Comparison of ENCODE assay signal across 25 cellular contexts in the genomic region with DNA sequence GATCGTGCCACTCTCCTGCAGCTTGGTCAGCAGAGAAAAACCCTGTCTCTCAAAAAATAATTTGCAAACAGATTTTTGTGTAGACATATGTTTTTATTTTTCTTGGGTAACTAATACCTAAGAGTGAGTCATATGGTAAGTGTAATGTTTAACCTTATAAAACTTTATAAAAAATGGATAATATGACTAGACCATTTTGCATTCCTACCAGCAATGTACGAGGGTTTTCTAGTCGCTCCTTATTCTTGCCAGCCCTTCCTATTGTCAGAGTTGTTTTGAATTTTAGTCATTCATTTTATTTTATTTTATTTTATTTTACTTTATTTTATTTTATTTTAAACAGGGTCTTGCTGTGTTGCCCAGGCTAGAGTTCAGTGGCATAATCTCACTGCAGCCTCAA.
"Had no signal": no experiment of that assay in that cellular context is flagged by ENCODE, and none has a peak within 500 bp of the region (broad histone marks: within the 10 kb centered on the region; RNA-seq: fewer than 3 reads in every experiment).

No MANE protein-coding gene starts in this region.

- H3K9me3 ChIP-seq: left lung, stomach, suprapubic skin, tibial nerve had no signal

- DNase-seq: activated CD4-positive, alpha-beta memory T cell treated with anti-CD3 and anti-CD28 coated beads, Interleukin-2, amount 10 ng/mL, durations not matched to agents 7 days and 5 days; activated CD4-positive, alpha-beta T cell treated with anti-CD3 and anti-CD28 coated beads, Interleukin-2, amount 10 ng/mL, durations not matched to agents 24 days and 14 days; activated effector memory CD4-positive, alpha-beta T cell treated with Interleukin-2 at 50 U/mL for 16 hours; activated naive CD4-positive, alpha-beta T cell treated with anti-CD3 and anti-CD28 coated beads for 36 hours; activated naive CD8-positive, alpha-beta T cell treated with anti-CD3 and anti-CD28 coated beads, Interleukin-2, amount 10 ng/mL, durations not matched to agents 7 days and 5 days; activated T-cell treated with anti-CD3 and anti-CD28 coated beads, Interleukin-2, amount 50 U/mL, for 72 hours; amygdala; cerebellar nuclear complex; cortex of kidney; endodermal cell; foreskin keratinocyte; kidney glomerular epithelial cell; left lung; naive thymus-derived CD4-positive, alpha-beta T cell; small intestine; stimulated activated CD4-positive, alpha-beta T cell treated with anti-CD3 and anti-CD28 coated beads, Interleukin-2, amount 100 ng/mL, for 24 hours; stomach had no signal

- H3K4me3 ChIP-seq: left lung, lung, stomach, suprapubic skin, tibial nerve had no signal

- H3K4me1 ChIP-seq: foreskin keratinocyte had no signal

- H3K36me3 ChIP-seq: left lung, tibial nerve had no signal

- H3K27me3 ChIP-seq: foreskin keratinocyte, left lung, stomach, suprapubic skin, tibial nerve had no signal

- FAIRE-seq: small intestine, urothelium cell line had no signal

- ATAC-seq: activated CD4-positive, CD25-positive, alpha-beta regulatory T cell treated with anti-CD3 and anti-CD28 coated beads, Interleukin-2, amount 50 U/mL, for 24 hours; activated T-cell treated with anti-CD3 and anti-CD28 coated beads, Interleukin-2, amount 50 U/mL, for 72 hours; foreskin keratinocyte; left lung; naive thymus-derived CD4-positive, alpha-beta T cell; sciatic nerve; stimulated activated effector memory CD8-positive, alpha-beta T cell treated with anti-CD3 and anti-CD28 coated beads, Interleukin-12 subunit alpha, Interleukin-12 subunit beta, amount 100 ng/mL, for 72 hours had no signal

- H3K27ac ChIP-seq: epithelial cell of prostate, foreskin keratinocyte, left lung, stomach, suprapubic skin, tibial nerve had no signal
